Comparison of ENCODE assay signal across 16 cellular contexts in the genomic region with DNA sequence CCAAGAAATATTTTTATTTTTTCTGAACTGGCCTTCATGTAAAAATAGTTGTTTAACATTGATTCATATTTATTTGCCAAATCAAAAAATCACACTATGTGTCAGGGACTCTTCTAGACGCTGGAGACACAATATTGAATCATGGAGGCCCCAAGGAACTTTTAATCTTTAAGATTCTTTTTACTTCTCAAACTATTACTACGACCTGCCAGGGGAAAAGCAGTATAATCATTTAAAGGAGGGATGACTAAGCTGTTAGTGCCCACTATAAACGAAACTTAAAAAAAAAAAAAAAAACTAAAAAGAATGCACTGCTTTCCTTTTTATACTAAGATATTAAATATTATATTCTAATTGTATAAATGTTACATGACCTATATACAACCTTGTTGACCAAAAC.
"Had no signal": no experiment of that assay in that cellular context is flagged by ENCODE, and none has a peak within 500 bp of the region (broad histone marks: within the 10 kb centered on the region; RNA-seq: fewer than 3 reads in every experiment).

No MANE protein-coding gene starts in this region.

- H3K4me3 ChIP-seq: cardiac muscle cell, lower lobe of right lung, neural progenitor cell, right atrium auricular region, skin epidermis, thyroid gland had no signal

- FAIRE-seq: colon, urothelium cell line had no signal

- H3K27me3 ChIP-seq: cardiac muscle cell, neural progenitor cell, right atrium auricular region, thyroid gland had no signal

- DNase-seq: activated CD4-positive, alpha-beta T cell treated with anti-CD3 and anti-CD28 coated beads for 4 hours; activated CD8-positive, alpha-beta memory T cell treated with anti-CD3 and anti-CD28 coated beads for 24 hours; effector CD8-positive, alpha-beta T cell; hypothalamus; lower lobe of right lung; midbrain; stimulated activated CD4-positive, alpha-beta T cell treated with anti-CD3 and anti-CD28 coated beads, Interleukin-4, amount 100 ng/mL, for 4 hours; T-helper 9 cell; thyroid gland had no signal

- H3K79me2 ChIP-seq: parathyroid adenoma had no signal

- H3K4me1 ChIP-seq: lower lobe of right lung, neural progenitor cell, parathyroid adenoma, right atrium auricular region, thyroid gland had no signal

- H3K27ac ChIP-seq: cardiac muscle cell, lower lobe of right lung, neural progenitor cell, parathyroid adenoma, right atrium auricular region, skin epidermis, thyroid gland had no signal

- H2AFZ ChIP-seq: neural progenitor cell, parathyroid adenoma had no signal
